Comparison of ENCODE assay signal across 2 cellular contexts in genomic region chr16:88880226-88881051, GRCh38.
A peak's percentile ranks its signal among the peaks of the same experiment; 100 is the strongest.
TF ChIP-seq lines count a peak whose summit lies in the region.

No MANE protein-coding gene starts in this region.

TF ChIP-seq in liver, 16 proteins besides CTCF, POLR2A, EP300 and RAD21:
- TF ChIP-seq TAF1 (conservative IDR thresholded peaks at IDR 0.05) = no peak
- TF ChIP-seq EGR1 (IDR thresholded peaks at IDR 0.05; ENCODE audit: low read depth in 2 of 2) = no peak
- peak; percentile 91 to 93 for TF ChIP-seq RXRA (IDR thresholded peaks at IDR 0.05)
- peak; percentile 14 for TF ChIP-seq REST (IDR thresholded peaks at IDR 0.05)
- peak; percentile 87 for TF ChIP-seq SP1 (IDR thresholded peaks at IDR 0.05)
- TF ChIP-seq FOXA2 (IDR thresholded peaks at IDR 0.05) = no peak
- TF ChIP-seq JUND (IDR thresholded peaks at IDR 0.05) = no peak
- no peak for TF ChIP-seq FOXA1 (IDR thresholded peaks at IDR 0.05)
- TF ChIP-seq HNF4G (IDR thresholded peaks at IDR 0.05) = peak; percentile 67
- TF ChIP-seq NR2F2 (IDR thresholded peaks at IDR 0.05) = no peak
- TF ChIP-seq YY1 (IDR thresholded peaks at IDR 0.05) = no peak
- peak; percentile 81 to 87 for TF ChIP-seq HNF4A (conservative IDR thresholded peaks at IDR 0.05)
- no peak for TF ChIP-seq ZBTB33 (IDR thresholded peaks at IDR 0.05)

TF ChIP-seq in HEK293T, 16 proteins besides CTCF, POLR2A, EP300 and RAD21:
- TF ChIP-seq BHLHE40 (IDR thresholded peaks at IDR 0.05; ENCODE audit: borderline replicate concordance) (no peak), LEF1 (IDR thresholded peaks at IDR 0.05; ENCODE audit: borderline replicate concordance) (no peak), SUZ12 (IDR thresholded peaks at IDR 0.05) (no peak), FOXM1 (IDR thresholded peaks at IDR 0.05; ENCODE audit: borderline replicate concordance) (no peak), ZNF384 (IDR thresholded peaks at IDR 0.05) (no peak), ARNT (IDR thresholded peaks at IDR 0.05) (no peak), NFRKB (IDR thresholded peaks at IDR 0.05) (no peak), ELF4 (IDR thresholded peaks at IDR 0.05) (no peak), TARDBP (IDR thresholded peaks at IDR 0.05) (no peak), SP1 (IDR thresholded peaks at IDR 0.05) (no peak), PKNOX1 (IDR thresholded peaks at IDR 0.05) (no peak), FOXA1 (IDR thresholded peaks at IDR 0.05) (no peak)
